In the genomic region with DNA sequence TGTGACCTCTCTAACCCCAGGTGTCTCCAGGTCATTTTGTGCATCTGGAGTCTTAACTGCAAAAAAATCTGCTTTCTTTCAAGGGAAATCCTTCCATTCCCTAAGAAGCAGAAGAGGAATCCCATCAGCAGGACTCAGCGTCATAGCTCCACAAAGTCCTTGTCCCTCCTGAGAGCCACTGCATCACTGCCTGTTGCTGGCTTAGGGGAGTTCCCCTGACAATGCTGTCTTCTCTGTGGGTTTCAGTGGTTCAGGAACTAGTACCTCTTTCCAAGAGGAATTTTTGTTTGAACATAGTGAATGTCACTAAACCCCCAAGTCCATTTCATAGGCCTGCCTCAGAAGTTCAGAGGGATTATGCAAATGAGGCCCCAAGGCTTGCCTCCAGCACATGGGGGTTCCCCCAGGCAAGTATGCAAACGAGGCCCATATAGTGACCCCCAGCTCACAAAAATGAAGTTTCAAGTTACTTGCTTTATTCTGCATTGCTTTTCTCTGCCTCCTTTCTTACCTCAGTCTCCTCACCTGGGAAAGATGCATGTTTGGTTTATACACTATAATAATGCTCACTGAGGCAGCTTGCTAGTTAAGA, we compare ENCODE assay signal across 22 cellular contexts.
A peak's percentile ranks its signal among the peaks of the same experiment; 100 is the strongest.
DNase-seq lines count a peak whose midpoint lies in the region; ATAC-seq and TF ChIP-seq lines count a peak whose summit lies in the region.
"Had no signal": no experiment of that assay in that cellular context is flagged by ENCODE, and none has a peak within 500 bp of the region (broad histone marks: within the 10 kb centered on the region; RNA-seq: fewer than 3 reads in every experiment).

No MANE protein-coding gene starts in this region.

- intact Hi-C loops in posterior vena cava (cut with DNase I): no loop called here

- H3K27me3 ChIP-seq in Peyer's patch: no peaks in the 10 kb centered on the region
- H3K27me3 ChIP-seq: colonic mucosa, heart left ventricle had no signal

- no peak for TF ChIP-seq POLR2A in Peyer's patch (IDR thresholded peaks at IDR 0.05)

- no peaks in the 10 kb centered on the region for H3K36me3 ChIP-seq in Peyer's patch
- H3K36me3 ChIP-seq: colonic mucosa, heart left ventricle had no signal

- peak; percentile 31 for DNase-seq in GM10248 (ENCODE audit: extremely low spot score)
- DNase-seq in NOMO-1 treated with DMSO at 0.1 percent for 48 hours (lab: John Stamatoyannopoulos, UW; ENCODE audit: unreplicated experiment): no peak
- DNase-seq in activated CD4-positive, alpha-beta T cell treated with anti-CD3 and anti-CD28 coated beads for 48 hours: no peak
- no peak for DNase-seq in Peyer's patch
- no peak for DNase-seq in posterior vena cava (ENCODE audit: low spot score)
- DNase-seq: activated CD4-positive, alpha-beta memory T cell treated with anti-CD3 and anti-CD28 coated beads, Interleukin-2, amount 10 ng/mL, durations not matched to agents 7 days and 5 days; aorta; colonic mucosa; DMS79 treated with DMSO at 0.1 percent for 48 hours; heart left ventricle; left cardiac atrium; NCI-H2081; Right ventricle myocardium superior; T-helper 9 cell had no signal

- POLR2A ChIA-PET in GM10248 (lab: Yijun Ruan, JAX): no interaction called here

- CTCF ChIA-PET in GM10248 (lab: Yijun Ruan, JAX): interaction anchor here (1.0 to 1.2 kb wide), 3 partner anchors 9 to 27 kb away, joined by 3 to 4 read pairs (median 4); no protein-coding TSS in a partner anchor

- no peak overlapping the region for H3K27ac ChIP-seq in Peyer's patch
- H3K27ac ChIP-seq: 22Rv1, C4-2B, colonic mucosa, heart left ventricle, parathyroid adenoma had no signal

- peak; percentile 78 for ATAC-seq in GM19035 (IDR thresholded peaks at IDR 0.05; ENCODE audit: unreplicated experiment)
- peak; percentile 68 for ATAC-seq in GM21786 (IDR thresholded peaks at IDR 0.05; ENCODE audit: unreplicated experiment)
- peak; percentile 86 for ATAC-seq in HG03095 (IDR thresholded peaks at IDR 0.05; ENCODE audit: unreplicated experiment)
- ATAC-seq: activated T-helper 17 cell treated with anti-CD3 and anti-CD28 coated beads, Interleukin-2, amount 50 U/mL, for 72 hours; heart left ventricle; left cardiac atrium had no signal

- peaks cover 0 to 5% (median 1%) of the 10 kb centered on the region in 4 donors for H3K9me3 ChIP-seq in Peyer's patch
- H3K9me3 ChIP-seq: colonic mucosa had no signal

- no peak overlapping the region for H3K4me3 ChIP-seq in Peyer's patch
- H3K4me3 ChIP-seq: colonic mucosa, heart left ventricle, smooth muscle cell had no signal

- H3K4me1 ChIP-seq in Peyer's patch: no peaks in the 10 kb centered on the region
- H3K4me1 ChIP-seq: colonic mucosa, heart left ventricle, parathyroid adenoma had no signal

- TF ChIP-seq CTCF in GM10248 (IDR thresholded peaks at IDR 0.05; ENCODE audit: control extremely low read depth, extremely low read depth, low read depth, missing control alignments) (no peak), Peyer's patch (IDR thresholded peaks at IDR 0.05) (no peak)
